9 cellular contexts compared by ENCODE assay signal in genomic region chr21:28883931-28884330, GRCh38.
A peak's percentile ranks its signal among the peaks of the same experiment; 100 is the strongest.
DNase-seq lines count a peak whose midpoint lies in the region; ATAC-seq and TF ChIP-seq lines count a peak whose summit lies in the region.
"Had no signal": no experiment of that assay in that cellular context is flagged by ENCODE, and none has a peak within 500 bp of the region (broad histone marks: within the 10 kb centered on the region; RNA-seq: fewer than 3 reads in every experiment).

No MANE protein-coding gene starts in this region.

- TF ChIP-seq CTCF in BJ (IDR thresholded peaks at IDR 0.05; ENCODE audit: insufficient read depth, low read depth, low read length) (no peak), brain (conservative IDR thresholded peaks at IDR 0.05) (no peak)

- ATAC-seq in natural killer cell treated with Interleukin-12 subunit alpha and Interleukin-12 subunit beta and Interleukin-15 and Interleukin-18, amount 100 ng/mL, for 72 hours, result no peak
- ATAC-seq in HG03442 (IDR thresholded peaks at IDR 0.05; ENCODE audit: unreplicated experiment) (no peak), GM18498 (IDR thresholded peaks at IDR 0.05; ENCODE audit: unreplicated experiment) (no peak)

- POLR2A ChIA-PET in BJ (lab: Charles Lee), result interaction anchor here (0.6 to 0.8 kb wide), 3 partner anchors 21 to 125 kb away, joined by 4 to 10 read pairs (median 5); no protein-coding TSS in a partner anchor

- DNase-seq in BJ (ENCODE audit: low read depth) (peak; percentile 43), cerebellar nuclear complex (lab: John Stamatoyannopoulos, UW) (no peak)
- DNase-seq in natural killer cell treated with Interleukin-12 subunit alpha and Interleukin-12 subunit beta and Interleukin-15 and Interleukin-18, amount 100 ng/mL, for 72 hours (ENCODE audit: low spot score), result no peak
- no peak for DNase-seq in activated CD4-positive, CD25-positive, alpha-beta regulatory T cell (lab: John Stamatoyannopoulos, UW)
- DNase-seq: NCI-H1417 treated with DMSO at 0.1 percent for 48 hours had no signal

- H3K4me3 Mint-ChIP-seq in IgD-negative memory B cell, result peak overlapping the region; percentile 86 to 98 (median 96)
- peak overlapping the region; percentile 94 to 98 (median 96) for H3K4me3 Mint-ChIP-seq in brain
- H3K4me3 Mint-ChIP-seq in natural killer cell treated with Interleukin-12 subunit alpha and Interleukin-12 subunit beta and Interleukin-15 and Interleukin-18, amount 100 ng/mL, for 72 hours, result peak overlapping the region; percentile 85

- CTCF ChIA-PET in BJ (lab: Yijun Ruan, JAX), result interaction anchor here (1.0 to 2.5 kb wide), 5 partner anchors 9 to 139 kb away, joined by 3 to 9 read pairs (median 3); no protein-coding TSS in a partner anchor

- H3K27me3 Mint-ChIP-seq in IgD-negative memory B cell (peaks cover 6% of the 10 kb centered on the region), brain (peaks cover 8% of the 10 kb centered on the region)
- H3K27me3 Mint-ChIP-seq in natural killer cell treated with Interleukin-12 subunit alpha and Interleukin-12 subunit beta and Interleukin-15 and Interleukin-18, amount 100 ng/mL, for 72 hours, result peaks cover 5 to 9% of the 10 kb centered on the region in 2 donors

- H3K36me3 ChIP-seq in BJ (ENCODE audit: control insufficient read depth, insufficient read depth, low read length), result no peaks in the 10 kb centered on the region; the same call in 1 of the 2 replicates

- H3K4me1 Mint-ChIP-seq in IgD-negative memory B cell (peaks cover 14 to 16% (median 15%) of the 10 kb centered on the region in 3 donors), brain (peaks cover 15% of the 10 kb centered on the region)
- peaks cover 16 to 23% of the 10 kb centered on the region in 2 donors for H3K4me1 Mint-ChIP-seq in natural killer cell treated with Interleukin-12 subunit alpha and Interleukin-12 subunit beta and Interleukin-15 and Interleukin-18, amount 100 ng/mL, for 72 hours (ENCODE audit: low read depth in 2 of 2)

- peaks cover 0 to 2% (median 0%) of the 10 kb centered on the region in 3 donors for H3K9me3 Mint-ChIP-seq in IgD-negative memory B cell
- H3K9me3 Mint-ChIP-seq in brain, result peaks cover 0 to 7% (median 0%) of the 10 kb centered on the region in 5 experiments
- no peaks in the 10 kb centered on the region for H3K9me3 Mint-ChIP-seq in natural killer cell treated with Interleukin-12 subunit alpha and Interleukin-12 subunit beta and Interleukin-15 and Interleukin-18, amount 100 ng/mL, for 72 hours

- H3K27me3 ChIP-seq in BJ (ENCODE audit: control insufficient read depth, insufficient read depth, low read length), result no peaks in the 10 kb centered on the region

- no peak overlapping the region; the same call in 1 of the 2 replicates for H3K4me3 ChIP-seq in BJ (ENCODE audit: low read depth, low read length)

- peaks cover 8% of the 10 kb centered on the region for H3K36me3 Mint-ChIP-seq in IgD-negative memory B cell
- peaks cover 20% of the 10 kb centered on the region for H3K36me3 Mint-ChIP-seq in brain
- H3K36me3 Mint-ChIP-seq in natural killer cell treated with Interleukin-12 subunit alpha and Interleukin-12 subunit beta and Interleukin-15 and Interleukin-18, amount 100 ng/mL, for 72 hours, result peaks cover 4% of the 10 kb centered on the region

- H3K27ac Mint-ChIP-seq in IgD-negative memory B cell (peak overlapping the region in 2 of 3 donors; percentile 93 to 97), brain (peak overlapping the region; percentile 98 to 100 (median 99))
- peak overlapping the region; percentile 98 to 99 for H3K27ac Mint-ChIP-seq in natural killer cell treated with Interleukin-12 subunit alpha and Interleukin-12 subunit beta and Interleukin-15 and Interleukin-18, amount 100 ng/mL, for 72 hours
